ENCODE assay signal across 12 cellular contexts in genomic region chr20:62339647-62340062, GRCh38. TPM values are rescaled to one million over a fixed set of nuclear protein-coding genes. Genes with fewer than 3 reads are reported as not detected.
A peak's percentile ranks its signal among the peaks of the same experiment; 100 is the strongest.
DNase-seq lines count a peak whose midpoint lies in the region; ATAC-seq, FAIRE-seq and TF ChIP-seq lines count a peak whose summit lies in the region.
"Had no signal": no experiment of that assay in that cellular context is flagged by ENCODE, and none has a peak within 500 bp of the region (broad histone marks: within the 10 kb centered on the region; RNA-seq: fewer than 3 reads in every experiment).

No MANE protein-coding gene starts in this region.

- peaks cover 28% of the 10 kb centered on the region for H3K4me1 ChIP-seq in HepG2 (ENCODE audit: insufficient read depth, low read length)
- no peaks in the 10 kb centered on the region for H3K4me1 ChIP-seq in CD8-positive, alpha-beta memory T cell (ENCODE audit: insufficient read depth, low read length)
- H3K4me1 ChIP-seq: breast epithelium, parathyroid adenoma had no signal

- H3K27ac ChIP-seq in HepG2 (ENCODE audit: extremely low read length, insufficient read depth, low read length), result no peak overlapping the region
- no peak overlapping the region for H3K27ac ChIP-seq in CD8-positive, alpha-beta memory T cell (ENCODE audit: low read depth, low read length)
- H3K27ac ChIP-seq: breast epithelium, parathyroid adenoma had no signal

- TF ChIP-seq POLR2A in HepG2 (IDR thresholded peaks at IDR 0.05; ENCODE audit: insufficient read depth in 1 of 2, low read depth in 2 of 2, low read length in 2 of 2), result no peak

- no peak overlapping the region for H2AFZ ChIP-seq in HepG2 (ENCODE audit: low read length)
- H2AFZ ChIP-seq: parathyroid adenoma had no signal

- CTCF ChIA-PET in HepG2 (lab: Yijun Ruan, JAX; ENCODE audit: low intra/inter-chr PET ratio, low total read pairs), result no interaction called here
- CTCF ChIA-PET in CD8-positive, alpha-beta memory T cell (lab: Charles Lee), result no interaction called here

- H3K79me2 ChIP-seq in HepG2 (ENCODE audit: insufficient read depth, low read length), result no peaks in the 10 kb centered on the region

- TF ChIP-seq EP300 in HepG2 (IDR thresholded peaks at IDR 0.05; ENCODE audit: low read depth in 2 of 2, low read length in 2 of 2) (no peak), HepG2 (CRISPR knock-in tag; IDR thresholded peaks at IDR 0.05; ENCODE audit: borderline replicate concordance) (no peak)

- no peaks in the 10 kb centered on the region; the same call in 1 of the 2 replicates for H4K20me1 ChIP-seq in HepG2 (ENCODE audit: insufficient read depth, low read length)

- peaks cover 0 to 3% (median 0%) of the 10 kb centered on the region in 5 donors for H3K9me3 Mint-ChIP-seq in CD8-positive, alpha-beta memory T cell

- no peak overlapping the region for H3K4me2 ChIP-seq in HepG2 (ENCODE audit: low read depth, low read length)

- in situ Hi-C loops in HepG2 (cut with HindIII; ENCODE audit: extremely low pct_ligation_motif_present, low pct_unique_long_range_greater_than_20kb), result no loop called here

- intact Hi-C loops in HepG2 (cut with micrococcal nuclease; ENCODE audit: unreplicated experiment), result loop anchor here (1.0 kb wide), 1 partner anchor 18 kb away; no protein-coding TSS in a partner anchor

- H3K4me1 Mint-ChIP-seq in CD8-positive, alpha-beta memory T cell, result no peaks in the 10 kb centered on the region
- H3K4me1 Mint-ChIP-seq: activated CD4-positive, alpha-beta T cell treated with anti-CD3 and anti-CD28 coated beads for 36 hours had no signal

- DNase-seq in HepG2 (ENCODE audit: low spot score), result no peak
- DNase-seq in HUDEP-2 (lab: John Stamatoyannopoulos, UW; ENCODE audit: unreplicated experiment in 76 of 76), result no peak
- DNase-seq in NCI-H82 treated with DMSO at 0.1 percent for 48 hours (lab: John Stamatoyannopoulos, UW; ENCODE audit: unreplicated experiment), result no peak
- DNase-seq in CD8-positive, alpha-beta memory T cell, result no peak
- no peak for DNase-seq in frontal cortex (ENCODE audit: low spot score in 2 of 2)
- DNase-seq: activated CD4-positive, alpha-beta T cell treated with anti-CD3 and anti-CD28 coated beads for 36 hours; NCI-H1417 had no signal

- H3K27ac Mint-ChIP-seq in CD8-positive, alpha-beta memory T cell, result no peak overlapping the region
- H3K27ac Mint-ChIP-seq: activated CD4-positive, alpha-beta T cell treated with anti-CD3 and anti-CD28 coated beads for 36 hours had no signal

- TF ChIP-seq RAD21 in HepG2 (CRISPR knock-in tag; IDR thresholded peaks at IDR 0.05), result no peak

- no peaks in the 10 kb centered on the region for H3K9me3 ChIP-seq in HepG2 (ENCODE audit: low read length)
- no peaks in the 10 kb centered on the region for H3K9me3 ChIP-seq in CD8-positive, alpha-beta memory T cell (ENCODE audit: low read length)
- H3K9me3 ChIP-seq: breast epithelium had no signal

- no peak overlapping the region for H3K4me3 ChIP-seq in HepG2 (replicated peaks in 1 of 3; ENCODE audit: insufficient read depth in 1 of 3, low read depth in 2 of 3, low read length in 3 of 3)
- no peak overlapping the region for H3K4me3 ChIP-seq in CD8-positive, alpha-beta memory T cell (ENCODE audit: low read length)
- H3K4me3 ChIP-seq: breast epithelium had no signal

- H3K27me3 ChIP-seq in HepG2 (ENCODE audit: control insufficient read depth in 1 of 2, insufficient read depth in 2 of 2, low read length in 2 of 2), result no peaks in the 10 kb centered on the region
- H3K27me3 ChIP-seq in CD8-positive, alpha-beta memory T cell (ENCODE audit: insufficient read depth, low read length, poor library complexity, severe bottlenecking), result no peaks in the 10 kb centered on the region
- H3K27me3 ChIP-seq: breast epithelium had no signal

- POLR2A ChIA-PET in HepG2 (lab: Yijun Ruan, JAX), result interaction anchor here (0.8 to 1.8 kb wide), 3 partner anchors 10 to 29 kb away, joined by 3 to 7 read pairs (median 4); no protein-coding TSS in a partner anchor
- POLR2A ChIA-PET in CD8-positive, alpha-beta memory T cell (lab: Charles Lee), result interaction anchor here (0.7 kb wide), 1 partner anchor 21 kb away, joined by 7 read pairs; no protein-coding TSS in a partner anchor

- no peak overlapping the region for H3K4me3 Mint-ChIP-seq in CD8-positive, alpha-beta memory T cell
- H3K4me3 Mint-ChIP-seq: activated CD4-positive, alpha-beta T cell treated with anti-CD3 and anti-CD28 coated beads for 36 hours had no signal

- ATAC-seq in GM18517 (IDR thresholded peaks at IDR 0.05; ENCODE audit: unreplicated experiment) (peak; percentile 61), GM21619 (IDR thresholded peaks at IDR 0.05; ENCODE audit: unreplicated experiment) (peak; percentile 73), HG03460 (IDR thresholded peaks at IDR 0.05; ENCODE audit: unreplicated experiment) (peak; percentile 64), HepG2 (no peak)
- ATAC-seq: activated CD4-positive, alpha-beta T cell treated with anti-CD3 and anti-CD28 coated beads for 36 hours had no signal

- no TSS peak for BruUV-seq in HepG2 (replicated peaks; lab: Mats Ljungman, UMichigan)

- 89% methylated on average over 14 of the region's 14 CpGs for WGBS in HepG2 (ENCODE audit: low lambda C conversion rate)

- peaks cover 40 to 61% of the 10 kb centered on the region in 2 experiments for H3K36me3 ChIP-seq in HepG2 (replicated peaks in 1 of 2; ENCODE audit: control insufficient read depth in 1 of 2, insufficient read depth in 2 of 2, low read length in 2 of 2)
- no peaks in the 10 kb centered on the region for H3K36me3 ChIP-seq in CD8-positive, alpha-beta memory T cell (ENCODE audit: insufficient read depth, low read length)
- H3K36me3 ChIP-seq: breast epithelium had no signal

- TF ChIP-seq CTCF in HepG2 (CRISPR knock-in tag; IDR thresholded peaks at IDR 0.05), result no peak

- FAIRE-seq in HepG2 (lab: Jason Lieb, UNC) (no peak), frontal cortex (lab: Jason Lieb, UNC) (no peak)

- H3K27me3 Mint-ChIP-seq in CD8-positive, alpha-beta memory T cell, result peaks cover 5 to 16% of the 10 kb centered on the region in 2 donors

- peaks cover 0 to 7% (median 0%) of the 10 kb centered on the region in 3 donors for H3K36me3 Mint-ChIP-seq in CD8-positive, alpha-beta memory T cell

- H3K9ac ChIP-seq in HepG2 (ENCODE audit: insufficient read depth, low read depth, low read length), result no peak overlapping the region
- H3K9ac ChIP-seq: parathyroid adenoma had no signal

RNA-seq across cellular contexts. Expression of gene LAMA5, which starts 27.5 kb away (rescaled TPM):
- total RNA-seq in HepG2 (2016; rRNA removed; fragmentation: Illumina TruSeq; extraction: Trizol) (28.5 and 44.7 TPM in 2 replicates), frontal cortex (11.4 TPM)
- 32.2 and 40.1 TPM in 2 replicates for total RNA-seq in HepG2 (2016; cell fraction: cytosol; rRNA removed; fragmentation: Illumina TruSeq; extraction: Trizol; ENCODE audit: low read depth)
- total RNA-seq in HepG2 (2016; cell fraction: insoluble cytoplasmic fraction; rRNA removed; fragmentation: Illumina TruSeq; extraction: Trizol), result 24.0 and 53.5 TPM in 2 replicates
- 23.5 and 24.2 TPM in 2 replicates for total RNA-seq in HepG2 (2016; cell fraction: membrane; rRNA removed; fragmentation: Illumina TruSeq; extraction: Trizol)
- total RNA-seq in HepG2 (2016; cell fraction: nucleus; rRNA removed; fragmentation: Illumina TruSeq; extraction: Trizol), result 108 and 131 TPM in 2 replicates
- 21.0 and 22.7 TPM in 2 replicates for polyA plus RNA-seq in HepG2 (2011; rRNA removed)
- 9.5 and 17.6 TPM in 2 replicates for polyA plus RNA-seq in HepG2 (2011; cell fraction: cytosol; rRNA removed)
- 504 and 754 TPM in 2 replicates for polyA plus RNA-seq in HepG2 (2011; cell fraction: nucleus; rRNA removed)
- 96.2 and 135 TPM in 2 replicates for polyA plus RNA-seq in HepG2 (2012)
- 12.5 and 12.7 TPM in 2 replicates for polyA plus RNA-seq in HepG2 (2016; cell fraction: cytosol; fragmentation: Illumina TruSeq; extraction: Trizol; ENCODE audit: low read depth)
- polyA plus RNA-seq in HepG2 (2016; cell fraction: insoluble cytoplasmic fraction; fragmentation: Illumina TruSeq; extraction: Trizol; ENCODE audit: low read depth), result 34.3 and 49.3 TPM in 2 replicates
- polyA plus RNA-seq in HepG2 (2016; cell fraction: membrane; fragmentation: Illumina TruSeq; extraction: Trizol; ENCODE audit: low read depth), result 14.2 and 17.2 TPM in 2 replicates
- polyA plus RNA-seq in HepG2 (2016; cell fraction: nucleus; fragmentation: Illumina TruSeq; extraction: Trizol; ENCODE audit: insufficient read depth, low read depth), result 598 and 620 TPM in 2 replicates
- polyA minus RNA-seq in HepG2 (2011; rRNA and poly(A)+ RNA removed; ENCODE audit: low replicate concordance), result 26.2 and 35.7 TPM in 2 replicates
- polyA minus RNA-seq in HepG2 (2011; cell fraction: cytosol; rRNA and poly(A)+ RNA removed), result 23.2 and 27.1 TPM in 2 replicates
- 70.0 and 71.2 TPM in 2 replicates for polyA minus RNA-seq in HepG2 (2011; cell fraction: nucleus; rRNA and poly(A)+ RNA removed)
- total RNA-seq in CD8-positive, alpha-beta memory T cell, result under 1 TPM; 0.13 to 0.78 TPM
- not detected for polyA plus RNA-seq in CD8-positive, alpha-beta memory T cell

RNA-seq across cellular contexts. Expression of gene ADRM1, which starts 36.9 kb away (rescaled TPM):
- 143 and 154 TPM in 2 replicates for total RNA-seq in HepG2 (2016; rRNA removed; fragmentation: Illumina TruSeq; extraction: Trizol)
- total RNA-seq in HepG2 (2016; cell fraction: cytosol; rRNA removed; fragmentation: Illumina TruSeq; extraction: Trizol; ENCODE audit: low read depth), result 51.6 and 53.2 TPM in 2 replicates
- total RNA-seq in HepG2 (2016; cell fraction: insoluble cytoplasmic fraction; rRNA removed; fragmentation: Illumina TruSeq; extraction: Trizol), result 149 and 159 TPM in 2 replicates
- 59.3 and 62.8 TPM in 2 replicates for total RNA-seq in HepG2 (2016; cell fraction: membrane; rRNA removed; fragmentation: Illumina TruSeq; extraction: Trizol)
- total RNA-seq in HepG2 (2016; cell fraction: nucleus; rRNA removed; fragmentation: Illumina TruSeq; extraction: Trizol), result 76.2 and 86.5 TPM in 2 replicates
- 92.9 and 106 TPM in 2 replicates for polyA plus RNA-seq in HepG2 (2011; rRNA removed)
- polyA plus RNA-seq in HepG2 (2011; cell fraction: cytosol; rRNA removed), result 90.4 and 144 TPM in 2 replicates
- polyA plus RNA-seq in HepG2 (2011; cell fraction: nucleus; rRNA removed), result 158 and 185 TPM in 2 replicates
- polyA plus RNA-seq in HepG2 (2012), result 62.1 and 86.3 TPM in 2 replicates
- 50.3 and 52.6 TPM in 2 replicates for polyA plus RNA-seq in HepG2 (2016; cell fraction: cytosol; fragmentation: Illumina TruSeq; extraction: Trizol; ENCODE audit: low read depth)
- 185 and 189 TPM in 2 replicates for polyA plus RNA-seq in HepG2 (2016; cell fraction: insoluble cytoplasmic fraction; fragmentation: Illumina TruSeq; extraction: Trizol; ENCODE audit: low read depth)
- 54.2 and 55.6 TPM in 2 replicates for polyA plus RNA-seq in HepG2 (2016; cell fraction: membrane; fragmentation: Illumina TruSeq; extraction: Trizol; ENCODE audit: low read depth)
- 165 and 171 TPM in 2 replicates for polyA plus RNA-seq in HepG2 (2016; cell fraction: nucleus; fragmentation: Illumina TruSeq; extraction: Trizol; ENCODE audit: insufficient read depth, low read depth)
- polyA minus RNA-seq in HepG2 (2011; rRNA and poly(A)+ RNA removed; ENCODE audit: low replicate concordance), result 92.6 and 107 TPM in 2 replicates
- 50.7 and 55.0 TPM in 2 replicates for polyA minus RNA-seq in HepG2 (2011; cell fraction: cytosol; rRNA and poly(A)+ RNA removed)
- polyA minus RNA-seq in HepG2 (2011; cell fraction: nucleus; rRNA and poly(A)+ RNA removed), result 47.2 and 49.4 TPM in 2 replicates
- 100 to 1,000 TPM; 159 to 166 TPM for total RNA-seq in CD8-positive, alpha-beta memory T cell
- polyA plus RNA-seq in CD8-positive, alpha-beta memory T cell, result 101 TPM
- total RNA-seq in frontal cortex, result 41.2 TPM

RNA-seq across cellular contexts. Expression of gene RPS21, which starts 47.2 kb away (rescaled TPM):
- 2,584 and 2,647 TPM in 2 replicates for total RNA-seq in HepG2 (2016; rRNA removed; fragmentation: Illumina TruSeq; extraction: Trizol)
- 3,497 and 3,511 TPM in 2 replicates for total RNA-seq in HepG2 (2016; cell fraction: cytosol; rRNA removed; fragmentation: Illumina TruSeq; extraction: Trizol; ENCODE audit: low read depth)
- 2,606 and 2,768 TPM in 2 replicates for total RNA-seq in HepG2 (2016; cell fraction: insoluble cytoplasmic fraction; rRNA removed; fragmentation: Illumina TruSeq; extraction: Trizol)
- 4,939 and 5,761 TPM in 2 replicates for total RNA-seq in HepG2 (2016; cell fraction: membrane; rRNA removed; fragmentation: Illumina TruSeq; extraction: Trizol)
- 1,156 and 1,166 TPM in 2 replicates for total RNA-seq in HepG2 (2016; cell fraction: nucleus; rRNA removed; fragmentation: Illumina TruSeq; extraction: Trizol)
- polyA plus RNA-seq in HepG2 (2011; rRNA removed), result 9,925 and 11,063 TPM in 2 replicates
- polyA plus RNA-seq in HepG2 (2011; cell fraction: cytosol; rRNA removed), result 11,031 and 15,081 TPM in 2 replicates
- polyA plus RNA-seq in HepG2 (2011; cell fraction: nucleus; rRNA removed), result 5,156 and 5,267 TPM in 2 replicates
- 6,658 and 8,852 TPM in 2 replicates for polyA plus RNA-seq in HepG2 (2012)
- polyA plus RNA-seq in HepG2 (2016; cell fraction: cytosol; fragmentation: Illumina TruSeq; extraction: Trizol; ENCODE audit: low read depth), result 5,362 and 5,590 TPM in 2 replicates
- 3,197 and 3,428 TPM in 2 replicates for polyA plus RNA-seq in HepG2 (2016; cell fraction: insoluble cytoplasmic fraction; fragmentation: Illumina TruSeq; extraction: Trizol; ENCODE audit: low read depth)
- polyA plus RNA-seq in HepG2 (2016; cell fraction: membrane; fragmentation: Illumina TruSeq; extraction: Trizol; ENCODE audit: low read depth), result 5,998 and 6,820 TPM in 2 replicates
- polyA plus RNA-seq in HepG2 (2016; cell fraction: nucleus; fragmentation: Illumina TruSeq; extraction: Trizol; ENCODE audit: insufficient read depth, low read depth), result 2,753 and 2,989 TPM in 2 replicates
- polyA minus RNA-seq in HepG2 (2011; rRNA and poly(A)+ RNA removed; ENCODE audit: low replicate concordance), result 2,340 and 3,999 TPM in 2 replicates
- 1,154 and 1,167 TPM in 2 replicates for polyA minus RNA-seq in HepG2 (2011; cell fraction: cytosol; rRNA and poly(A)+ RNA removed)
- 809 and 896 TPM in 2 replicates for polyA minus RNA-seq in HepG2 (2011; cell fraction: nucleus; rRNA and poly(A)+ RNA removed)
- 1,000 to 10,000 TPM; 2,034 to 2,072 TPM for total RNA-seq in CD8-positive, alpha-beta memory T cell
- 2,161 TPM for polyA plus RNA-seq in CD8-positive, alpha-beta memory T cell
- 821 TPM for total RNA-seq in frontal cortex
